Comparison of ENCODE assay signal across 21 cellular contexts in genomic region chr4:1642196-1642951, GRCh38. TPM values are rescaled to one million over a fixed set of nuclear protein-coding genes. Genes with fewer than 3 reads are reported as not detected.
DNase-seq lines count a peak whose midpoint lies in the region; ATAC-seq, FAIRE-seq and TF ChIP-seq lines count a peak whose summit lies in the region.
"Had no signal": no experiment of that assay in that cellular context is flagged by ENCODE, and none has a peak within 500 bp of the region (broad histone marks: within the 10 kb centered on the region; RNA-seq: fewer than 3 reads in every experiment).

No MANE protein-coding gene starts in this region.

- H2BK5ac ChIP-seq in H1 (ENCODE audit: low read depth, low read length), result no peak overlapping the region
- peak overlapping the region; percentile 13 for H2BK5ac ChIP-seq in neuronal stem cell (ENCODE audit: low read length)

- no peaks in the 10 kb centered on the region for H3K23me2 ChIP-seq in H1 (ENCODE audit: low read depth, low read length)

- H3K18ac ChIP-seq in H1 (ENCODE audit: extremely low read depth, low read length) (no peak overlapping the region), neuronal stem cell (ENCODE audit: low read length) (peak overlapping the region; percentile 64)

- H2AFZ ChIP-seq in H1 (ENCODE audit: low read length), result no peak overlapping the region
- no peak overlapping the region for H2AFZ ChIP-seq in neuronal stem cell (ENCODE audit: low read length)
- H2AFZ ChIP-seq in osteoblast (ENCODE audit: low read length), result no peak overlapping the region

- 0 out of 2 replicates have a peak overlapping the region, but pooled peaks have one; percentile 27 for H2BK12ac ChIP-seq in H1 (ENCODE audit: low read depth, low read length)
- H2BK12ac ChIP-seq in neuronal stem cell (ENCODE audit: low read length), result peak overlapping the region; percentile 58

- H4K8ac ChIP-seq in H1 (ENCODE audit: extremely low read depth, insufficient read depth, low read length) (no peak overlapping the region), neuronal stem cell (ENCODE audit: low read depth, low read length) (no peak overlapping the region)

- H3K36me3 ChIP-seq in BLaER1 (no peaks in the 10 kb centered on the region), H1 (ENCODE audit: control insufficient read depth in 2 of 4, insufficient read depth in 4 of 4, low read length in 3 of 4) (no peaks in the 10 kb centered on the region), neuronal stem cell (replicated peaks in 1 of 2; ENCODE audit: control insufficient read depth in 2 of 2, insufficient read depth in 2 of 2, low read length in 2 of 2) (no peaks in the 10 kb centered on the region), osteoblast (ENCODE audit: insufficient read depth, low read length) (no peaks in the 10 kb centered on the region)
- H3K36me3 ChIP-seq: BE2C had no signal

- TF ChIP-seq CTCF in H1 (IDR thresholded peaks at IDR 0.05; ENCODE audit: control extremely low read depth in 1 of 3, insufficient read depth in 1 of 3, low read depth in 1 of 3, low read length in 3 of 3), result no peak
- TF ChIP-seq CTCF in osteoblast (IDR thresholded peaks at IDR 0.05; ENCODE audit: extremely low read depth, low read depth, low read length), result no peak

- H4K91ac ChIP-seq in H1 (replicated peaks; ENCODE audit: insufficient read length, low read length), result no peak overlapping the region
- H4K91ac ChIP-seq in neuronal stem cell (ENCODE audit: low read depth, low read length, poor library complexity), result no peak overlapping the region

- H3K27ac ChIP-seq in BLaER1, result no peak overlapping the region
- no peak overlapping the region for H3K27ac ChIP-seq in H1 (ENCODE audit: low read depth, low read length)
- H3K27ac ChIP-seq in neuronal stem cell (replicated peaks; ENCODE audit: low read length), result no peak overlapping the region
- no peak overlapping the region for H3K27ac ChIP-seq in osteoblast (ENCODE audit: low read depth, low read length)
- H3K27ac ChIP-seq: A549 had no signal

- ATAC-seq in sciatic nerve, result no peak
- ATAC-seq: A549 had no signal

- H3K4ac ChIP-seq in H1 (replicated peaks; ENCODE audit: insufficient read length, low read depth, low read length), result no peak overlapping the region
- no peak overlapping the region for H3K4ac ChIP-seq in neuronal stem cell (ENCODE audit: low read length)

- no peak for FAIRE-seq in H1 (lab: Jason Lieb, UNC)
- FAIRE-seq: A549, GM12892 had no signal

- H2BK120ac ChIP-seq in H1 (replicated peaks; ENCODE audit: low read depth, low read length) (no peak overlapping the region), neuronal stem cell (ENCODE audit: low read depth, low read length) (no peak overlapping the region)

- peaks cover 92% of the 10 kb centered on the region for H3K4me1 ChIP-seq in BLaER1
- H3K4me1 ChIP-seq in H1 (replicated peaks in 1 of 4; ENCODE audit: control insufficient read depth in 3 of 4, insufficient read depth in 4 of 4, low read length in 3 of 4), result peaks cover 0 to 7% (median 3%) of the 10 kb centered on the region in 4 experiments; a peak in 4 of 7 replicates
- peaks cover 7 to 12% of the 10 kb centered on the region in 2 donors for H3K4me1 ChIP-seq in neuronal stem cell (ENCODE audit: control insufficient read depth in 2 of 2, insufficient read depth in 1 of 2, low read depth in 1 of 2, low read length in 2 of 2)
- peaks cover 8% of the 10 kb centered on the region for H3K4me1 ChIP-seq in osteoblast (ENCODE audit: insufficient read depth, low read length)
- H3K4me1 ChIP-seq: A549, BE2C had no signal

- DNase-seq in H1 (ENCODE audit: low read depth in 1 of 2, low spot score in 2 of 2), result no peak
- no peak for DNase-seq in neuronal stem cell (ENCODE audit: low spot score)
- no peak for DNase-seq in sciatic nerve (ENCODE audit: low spot score)
- DNase-seq in osteoblast (ENCODE audit: insufficient read length, low spot score, missing footprints), result no peak
- DNase-seq in iPS-NIHi11 (ENCODE audit: low spot score), result no peak
- DNase-seq: 8988T; ACHN; AML-193; BE2C; C1 segment of cervical spinal cord; Calu3; CD4-positive, alpha-beta memory T cell; COR-L47; DMS53; DMS79 treated with DMSO at 0.1 percent for 48 hours; GOT3; H7; HCEC 1CT had no signal

- H2BK20ac ChIP-seq in H1 (ENCODE audit: low read length), result no peak overlapping the region

- POLR2A ChIA-PET in H1 (lab: Charles Lee; ENCODE audit: partially characterized antibody), result no interaction called here

- H4K20me1 ChIP-seq in BLaER1 (peaks cover 25% of the 10 kb centered on the region), H1 (replicated peaks in 1 of 2; ENCODE audit: control insufficient read depth in 1 of 2, insufficient read depth in 2 of 2, low read length in 2 of 2) (no peaks in the 10 kb centered on the region), osteoblast (ENCODE audit: insufficient read depth, low read length) (no peaks in the 10 kb centered on the region)

- H3K23ac ChIP-seq in H1 (ENCODE audit: insufficient read length), result no peak overlapping the region
- peak overlapping the region; percentile 20 for H3K23ac ChIP-seq in neuronal stem cell (ENCODE audit: low read depth, low read length, poor library complexity)

- WGBS in H1 (ENCODE audit: extremely low coverage in 1 of 2, insufficient coverage in 1 of 2, insufficient read length in 1 of 2, insufficient replicate concordance in 2 of 2, low coverage in 1 of 2, low lambda C conversion rate in 2 of 2, missing lambda C conversion rate in 1 of 2), 2 experiments, result 91% methylated on average over 28 of the region's 28 CpGs; no CpG with 5 or more reads in 1 of the 2 experiments
- WGBS in neuronal stem cell (ENCODE audit: extremely low coverage in 2 of 2, insufficient read length in 2 of 2, insufficient replicate concordance in 1 of 2), 2 donors, result no CpG with 5 or more reads among the region's 28 CpGs

- H3K27me3 ChIP-seq in BLaER1, result peaks cover 34% of the 10 kb centered on the region
- H3K27me3 ChIP-seq in H1 (replicated peaks in 1 of 4; ENCODE audit: control insufficient read depth in 3 of 4, extremely low read depth in 1 of 4, insufficient read depth in 3 of 4, low read length in 3 of 4), result no peaks in the 10 kb centered on the region
- peaks cover 0 to 7% (median 0%) of the 10 kb centered on the region in 3 experiments for H3K27me3 ChIP-seq in neuronal stem cell (ENCODE audit: control insufficient read depth in 3 of 3, insufficient read depth in 3 of 3, low read depth in 1 of 3, low read length in 3 of 3)
- no peaks in the 10 kb centered on the region for H3K27me3 ChIP-seq in osteoblast (ENCODE audit: insufficient read depth, low read length)
- H3K27me3 ChIP-seq: BE2C had no signal

- CTCF ChIA-PET in H1 (lab: Charles Lee; ENCODE audit: partially characterized antibody), result interaction anchor here (0.5 to 4.6 kb wide), 7 partner anchors 13 to 332 kb away, joined by 3 to 23 read pairs (median 3); no protein-coding TSS in a partner anchor

- intact Hi-C loops in sciatic nerve (cut with DNase I), result no loop called here

- no peak for TF ChIP-seq POLR2A in H1 (IDR thresholded peaks at IDR 0.05; ENCODE audit: control extremely low read depth in 1 of 2, low read depth in 2 of 2, low read length in 2 of 2)

- H2AK5ac ChIP-seq in H1 (ENCODE audit: low read depth, low read length), result no peak overlapping the region
- H2AK5ac ChIP-seq in neuronal stem cell (ENCODE audit: low read depth, low read length), result peak overlapping the region; percentile 43

- H3K4me3 ChIP-seq in BLaER1 (no peak overlapping the region), H1 (ENCODE audit: extremely low read depth in 1 of 4, insufficient read depth in 2 of 4, low read depth in 3 of 4, low read length in 4 of 4) (no peak overlapping the region), neuronal stem cell (ENCODE audit: low read length in 2 of 2) (no peak overlapping the region), osteoblast (ENCODE audit: insufficient read depth, low read length) (no peak overlapping the region)
- H3K4me3 ChIP-seq: A549 had no signal

- TF ChIP-seq RAD21 in H1 (IDR thresholded peaks at IDR 0.05 in 1 of 2, conservative IDR thresholded peaks at IDR 0.05 in 1 of 2; ENCODE audit: low read depth in 2 of 2, low read length in 2 of 2), result no peak

- H3K9me3 ChIP-seq in BLaER1 (no peaks in the 10 kb centered on the region), H1 (ENCODE audit: insufficient read depth in 2 of 2, low read depth in 1 of 2, low read length in 1 of 2) (no peaks in the 10 kb centered on the region), neuronal stem cell (replicated peaks in 1 of 2; ENCODE audit: control insufficient read depth in 2 of 2, insufficient read depth in 1 of 2, low read depth in 1 of 2, low read length in 2 of 2) (no peaks in the 10 kb centered on the region), osteoblast (ENCODE audit: low read depth, low read length) (no peaks in the 10 kb centered on the region)
- H3K9me3 ChIP-seq: A549, BE2C had no signal

- H3K14ac ChIP-seq in H1 (ENCODE audit: insufficient read length) (no peak overlapping the region), neuronal stem cell (ENCODE audit: low read length) (peak overlapping the region; percentile 94)

- H4K5ac ChIP-seq in H1 (ENCODE audit: insufficient read length, low read depth, low read length), result no peak overlapping the region

- H3K79me1 ChIP-seq in H1 (ENCODE audit: low read depth, low read length) (no peaks in the 10 kb centered on the region), neuronal stem cell (ENCODE audit: low read depth, low read length) (peaks cover 2% of the 10 kb centered on the region)

- H2BK15ac ChIP-seq in H1 (ENCODE audit: low read length) (no peak overlapping the region), neuronal stem cell (ENCODE audit: low read length) (peak overlapping the region; percentile 75)

- no peak overlapping the region for H3K56ac ChIP-seq in H1 (replicated peaks; ENCODE audit: insufficient read length, low read depth, low read length)

- H3K4me2 ChIP-seq in BLaER1 (peak overlapping the region; percentile 80; the same call in 1 of the 2 replicates), H1 (ENCODE audit: insufficient read depth in 1 of 2, low read depth in 2 of 2, low read length in 2 of 2) (no peak overlapping the region), neuronal stem cell (ENCODE audit: insufficient read depth, low read length, poor library complexity, severe bottlenecking) (no peak overlapping the region), osteoblast (ENCODE audit: insufficient read depth, low read length) (no peak overlapping the region)
- H3K4me2 ChIP-seq: A549 had no signal

- H3K79me2 ChIP-seq in H1 (ENCODE audit: control insufficient read depth in 1 of 2, insufficient read depth in 2 of 2, low read length in 2 of 2), result no peaks in the 10 kb centered on the region
- H3K79me2 ChIP-seq in osteoblast (ENCODE audit: insufficient read depth, low read length), result no peaks in the 10 kb centered on the region

- no peak for TF ChIP-seq EP300 in H1 (IDR thresholded peaks at IDR 0.05; ENCODE audit: borderline replicate concordance in 1 of 2, low read depth in 2 of 2, low read length in 2 of 2)

- H3K9ac ChIP-seq in BLaER1, result no peak overlapping the region
- H3K9ac ChIP-seq in H1 (replicated peaks in 1 of 4; ENCODE audit: extremely low read depth in 1 of 4, low read depth in 3 of 4, low read length in 3 of 4), result no peak overlapping the region
- no peak overlapping the region for H3K9ac ChIP-seq in neuronal stem cell (ENCODE audit: low read depth, low read length, poor library complexity)

RNA-seq across cellular contexts. Expression of gene FAM53A, which starts 41.7 kb away (rescaled TPM):
- 2.0 and 2.8 TPM in 2 replicates for total RNA-seq in H1 (2021; fragmentation: NEBNext Ultra II Directional; extraction: Animal tissue kit (Norgen Biotek cat#: 25700))
- polyA plus RNA-seq in H1 (2011; rRNA removed), result 1.9 and 2.5 TPM in 2 replicates
- polyA plus RNA-seq in H1 (2011; cell fraction: cytosol; rRNA removed), result 2.2 TPM
- 3.8 TPM for polyA plus RNA-seq in H1 (2011; cell fraction: nucleus; rRNA removed)
- polyA plus RNA-seq in H1 (2012, experiment 1 of 2), result 0.57 to 2.2 TPM (median 1.6 TPM) in 4 replicates
- polyA plus RNA-seq in H1 (2012, experiment 2 of 2), result 1.1 TPM
- 1.4 TPM for polyA plus RNA-seq in H1 (2013, experiment 1 of 2)
- polyA plus RNA-seq in H1 (2013, experiment 2 of 2), result 1.1 TPM
- polyA minus RNA-seq in H1 (2011; rRNA and poly(A)+ RNA removed), result 3.3 and 3.7 TPM in 2 replicates
- polyA minus RNA-seq in H1 (2011; cell fraction: cytosol; rRNA and poly(A)+ RNA removed), result 1.3 TPM
- 2.3 TPM for polyA minus RNA-seq in H1 (2011; cell fraction: nucleus; rRNA and poly(A)+ RNA removed)
- polyA plus RNA-seq in neuronal stem cell (2013, experiment 1 of 2), result 2.0 TPM
- 1.3 TPM for polyA plus RNA-seq in neuronal stem cell (2013, experiment 2 of 2)
- total RNA-seq in sciatic nerve, result 1.9 TPM
- total RNA-seq in osteoblast, result 3.8 and 4.3 TPM in 2 replicates
